Comparison of ENCODE assay signal across 22 cellular contexts in the genomic region with DNA sequence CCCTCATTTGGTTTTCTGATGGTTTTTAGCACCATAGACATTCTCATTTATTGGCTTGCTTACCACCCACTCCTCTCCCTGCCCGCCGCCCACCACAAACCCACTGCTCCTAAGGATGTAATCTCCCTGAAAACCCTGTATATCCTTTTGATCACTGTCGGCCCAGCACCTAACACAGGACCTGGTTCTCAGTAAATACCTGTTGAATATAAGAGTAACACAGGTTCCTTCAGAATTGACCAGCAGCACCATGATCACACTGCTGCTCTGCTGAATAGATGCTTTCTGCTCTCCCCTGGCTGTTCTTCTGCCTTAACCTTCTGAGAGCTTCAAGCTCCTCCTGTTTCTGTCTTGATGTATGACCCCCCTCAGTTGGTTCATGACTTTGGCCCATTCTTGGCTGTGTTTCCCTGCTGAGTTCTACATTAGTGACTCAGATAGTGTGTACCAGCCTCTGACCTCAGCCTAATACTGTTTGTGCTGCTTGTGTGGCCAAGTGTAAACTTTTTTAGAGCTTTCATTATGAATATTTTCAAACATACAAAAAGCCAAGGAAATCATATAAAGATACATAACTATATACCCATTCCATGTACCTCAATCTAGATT.
DNase-seq lines count a peak whose midpoint lies in the region; ATAC-seq and TF ChIP-seq lines count a peak whose summit lies in the region.
"Had no signal": no experiment of that assay in that cellular context is flagged by ENCODE, and none has a peak within 500 bp of the region (broad histone marks: within the 10 kb centered on the region; RNA-seq: fewer than 3 reads in every experiment).

No MANE protein-coding gene starts in this region.

- no peak for ATAC-seq in HG03045 (IDR thresholded peaks at IDR 0.05; ENCODE audit: unreplicated experiment)
- ATAC-seq: CD8-positive, alpha-beta T cell; GM23338 had no signal

- DNase-seq in EL (peak; percentile 64), LHCN-M2 (ENCODE audit: low read depth) (peak; percentile 67), astrocyte of the spinal cord (ENCODE audit: low read depth, low spot score) (peak; percentile 5), renal cortical epithelial cell (ENCODE audit: low read depth) (peak; percentile 11), DMS 273 treated with DMSO at 0.1 percent for 48 hours (lab: John Stamatoyannopoulos, UW) (no peak), NK-92 (lab: John Stamatoyannopoulos, UW; ENCODE audit: unreplicated experiment) (no peak), NCI-H69 (lab: John Stamatoyannopoulos, UW) (no peak)
- DNase-seq: CD8-positive, alpha-beta T cell; DMS79 treated with DMSO at 0.1 percent for 48 hours; GF-D8; HFFc6; Karpas-422; MV-4-11; NCI-H1417; NCI-H1930; NCI-H446 treated with DMSO at 0.1 percent for 48 hours; NCI-H774; PC-9; SW 1271 had no signal

- in situ Hi-C loops in astrocyte of the spinal cord (cut with HindIII; ENCODE audit: low sequenced_read_pairs), result no loop called here

- TF ChIP-seq CTCF in astrocyte of the spinal cord (IDR thresholded peaks at IDR 0.05; ENCODE audit: low read depth, low read length), result no peak

- H3K4me3 ChIP-seq in astrocyte of the spinal cord (ENCODE audit: low read depth, low read length), result no peak overlapping the region
- H3K4me3 ChIP-seq: BLaER1, GM23338, PC-9 had no signal

Comparison
In these comparisons a context has a peak if more than half of its experiments do, and no peak if none do; other contexts are left out.
1. DNase-seq: peak in EL (single experiment), LHCN-M2 (single experiment), astrocyte of the spinal cord (single experiment) and renal cortical epithelial cell (single experiment); none in DMS 273 treated with DMSO at 0.1 percent for 48 hours (single experiment), NK-92 (single experiment) and NCI-H69 (single experiment).